1 cellular context compared by ENCODE assay signal in genomic region chr17:44961921-44962350, GRCh38.
TF ChIP-seq lines count a peak whose summit lies in the region.

No MANE protein-coding gene starts in this region.

TF ChIP-seq in HepG2, 621 proteins besides CTCF, POLR2A, EP300 and RAD21:
- TF ChIP-seq STAG1 (CRISPR knock-in tag; IDR thresholded peaks at IDR 0.05), result peak; percentile 58
- no peak for TF ChIP-seq ZSCAN12 (CRISPR knock-in tag; IDR thresholded peaks at IDR 0.05)
- TF ChIP-seq MAFF (IDR thresholded peaks at IDR 0.05; ENCODE audit: low read depth, low read length), result peak; percentile 61; the same call in 1 of the 2 replicates
- 0 out of 2 replicates have a peak, but pooled peaks have one; percentile 20 for TF ChIP-seq SALL1 (CRISPR knock-in tag; IDR thresholded peaks at IDR 0.05)
- TF ChIP-seq ZNF317 (CRISPR knock-in tag; IDR thresholded peaks at IDR 0.05), result peak; percentile 59; the same call in 1 of the 2 replicates
- TF ChIP-seq SMC3 (IDR thresholded peaks at IDR 0.05; ENCODE audit: low read length), result peak; percentile 38; the same call in 1 of the 2 replicates
- TF ChIP-seq THAP11 (CRISPR knock-in tag; IDR thresholded peaks at IDR 0.05), result 0 out of 2 replicates have a peak, but pooled peaks have one; percentile 13
- no peak for TF ChIP-seq HNF1B (CRISPR knock-in tag; IDR thresholded peaks at IDR 0.05)
- TF ChIP-seq NCOR1 (IDR thresholded peaks at IDR 0.05; ENCODE audit: borderline replicate concordance, low read length), result no peak
- TF ChIP-seq ZNF12 (CRISPR knock-in tag; IDR thresholded peaks at IDR 0.05), result peak; percentile 35; the same call in 1 of the 2 replicates
- no peak for TF ChIP-seq ZNF878 (CRISPR knock-in tag; IDR thresholded peaks at IDR 0.05)
- no peak for TF ChIP-seq ZNF124 (CRISPR knock-in tag; IDR thresholded peaks at IDR 0.05)
- peak; percentile 61; the same call in 1 of the 2 replicates for TF ChIP-seq ZNF441 (CRISPR knock-in tag; IDR thresholded peaks at IDR 0.05; ENCODE audit: borderline replicate concordance)
- peak; percentile 59 to 63 for TF ChIP-seq MAFK (conservative IDR thresholded peaks at IDR 0.05 in 1 of 2, IDR thresholded peaks at IDR 0.05 in 1 of 2; ENCODE audit: low read length in 2 of 2)
